17 cellular contexts compared by ENCODE assay signal in the genomic region with DNA sequence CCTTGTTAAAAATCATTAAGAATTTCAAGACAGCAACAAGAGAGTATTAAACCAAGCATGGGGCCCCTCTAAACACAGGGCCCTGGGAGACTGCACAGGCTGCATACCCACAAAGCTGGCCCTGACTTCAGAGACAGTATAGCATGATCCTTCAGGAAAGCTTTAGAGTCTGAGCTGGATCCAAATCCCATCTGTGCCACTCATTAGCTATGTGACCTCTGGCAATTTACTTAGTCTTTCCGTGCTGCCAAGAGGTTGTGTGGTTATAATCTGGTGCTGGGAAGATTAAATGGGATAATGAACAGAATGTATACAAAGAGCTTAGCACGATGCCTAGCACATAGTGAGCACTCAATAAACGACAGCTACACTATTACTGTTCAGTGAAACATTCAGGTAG.
"Had no signal": no experiment of that assay in that cellular context is flagged by ENCODE, and none has a peak within 500 bp of the region (broad histone marks: within the 10 kb centered on the region; RNA-seq: fewer than 3 reads in every experiment).

No MANE protein-coding gene starts in this region.

- H3K27ac ChIP-seq: coronary artery, gastroesophageal sphincter, upper lobe of right lung had no signal

- H3K9me3 Mint-ChIP-seq: activated CD8-positive, alpha-beta T cell treated with anti-CD3 and anti-CD28 coated beads for 36 hours; activated naive CD4-positive, alpha-beta T cell treated with anti-CD3 and anti-CD28 coated beads for 36 hours; activated T-helper 17 cell treated with anti-CD3 and anti-CD28 coated beads, Interleukin-2, amount 50 U/mL, for 72 hours; natural killer cell; stimulated activated naive CD8-positive, alpha-beta T cell treated with anti-CD3 and anti-CD28 coated beads, Interleukin-15, Interleukin-2, amounts not matched to agents 100 ng/mL and 50 ng/mL, for 24 hours; T-cell had no signal

- H3K27me3 ChIP-seq: gastroesophageal sphincter, upper lobe of right lung had no signal

- ATAC-seq: activated CD8-positive, alpha-beta T cell treated with anti-CD3 and anti-CD28 coated beads for 36 hours; activated T-helper 17 cell treated with anti-CD3 and anti-CD28 coated beads, Interleukin-2, amount 50 U/mL, for 72 hours; gastroesophageal sphincter; natural killer cell; T-cell; upper lobe of right lung had no signal

- H3K36me3 Mint-ChIP-seq: natural killer cell, T-cell had no signal

- H3K4me3 Mint-ChIP-seq: activated CD8-positive, alpha-beta T cell treated with anti-CD3 and anti-CD28 coated beads for 36 hours; activated naive CD4-positive, alpha-beta T cell treated with anti-CD3 and anti-CD28 coated beads for 36 hours; activated T-helper 17 cell treated with anti-CD3 and anti-CD28 coated beads, Interleukin-2, amount 50 U/mL, for 72 hours; natural killer cell; stimulated activated naive CD8-positive, alpha-beta T cell treated with anti-CD3 and anti-CD28 coated beads, Interleukin-15, Interleukin-2, amounts not matched to agents 100 ng/mL and 50 ng/mL, for 24 hours; T-cell had no signal

- H3K9me3 ChIP-seq: gastroesophageal sphincter, upper lobe of right lung had no signal

- H3K4me3 ChIP-seq: coronary artery, gastroesophageal sphincter, upper lobe of right lung had no signal

- H3K4me1 Mint-ChIP-seq: natural killer cell had no signal

- DNase-seq: activated CD4-positive, alpha-beta T cell treated with anti-CD3 and anti-CD28 coated beads for 4 hours; activated CD8-positive, alpha-beta T cell treated with anti-CD3 and anti-CD28 coated beads for 36 hours; activated naive CD4-positive, alpha-beta T cell treated with anti-CD3 and anti-CD28 coated beads for 36 hours; central memory CD4-positive, alpha-beta T cell; effector CD4-positive, alpha-beta T cell; hypothalamus; natural killer cell; nucleus accumbens; stimulated activated CD4-positive, alpha-beta T cell treated with anti-CD3 and anti-CD28 coated beads, Interleukin-15, amount 100 ng/mL, for 24 hours; stimulated activated CD4-positive, alpha-beta T cell treated with anti-CD3 and anti-CD28 coated beads, Interleukin-4, amount 100 ng/mL, for 24 hours; T-cell; T1000; upper lobe of right lung had no signal

- H3K36me3 ChIP-seq: gastroesophageal sphincter, upper lobe of right lung had no signal

- H3K27ac Mint-ChIP-seq: activated CD8-positive, alpha-beta T cell treated with anti-CD3 and anti-CD28 coated beads for 36 hours; activated naive CD4-positive, alpha-beta T cell treated with anti-CD3 and anti-CD28 coated beads for 36 hours; activated T-helper 17 cell treated with anti-CD3 and anti-CD28 coated beads, Interleukin-2, amount 50 U/mL, for 72 hours; natural killer cell; stimulated activated naive CD8-positive, alpha-beta T cell treated with anti-CD3 and anti-CD28 coated beads, Interleukin-15, Interleukin-2, amounts not matched to agents 100 ng/mL and 50 ng/mL, for 24 hours; T-cell had no signal
